Comparison of ENCODE assay signal across 21 cellular contexts in the genomic region with DNA sequence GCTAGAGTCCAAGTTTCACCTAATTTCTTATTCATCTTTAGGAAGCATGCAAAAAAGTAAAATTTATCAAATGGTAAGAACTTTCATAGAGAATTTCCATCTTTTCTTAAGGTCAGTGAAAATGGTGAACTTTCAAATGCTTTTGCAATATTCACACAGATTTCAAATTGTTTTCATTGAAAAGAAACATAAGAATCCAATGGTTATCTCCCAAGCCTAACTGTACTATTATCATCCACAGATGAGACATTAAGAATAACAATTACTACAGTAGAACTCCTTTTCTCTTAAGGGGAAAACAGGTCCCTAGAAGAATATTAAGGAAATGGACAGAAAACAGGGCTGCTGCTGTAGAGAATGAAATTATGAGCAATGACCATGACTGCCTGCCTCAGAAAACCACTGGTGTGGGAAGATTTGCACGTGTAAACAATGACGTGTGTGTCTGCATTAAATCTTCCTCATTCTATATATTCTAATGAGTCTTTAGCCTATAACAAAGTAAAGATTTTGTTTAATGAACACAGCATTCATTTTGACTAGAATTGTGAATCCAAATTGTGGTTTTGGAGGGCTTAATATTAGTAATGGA.
DNase-seq lines count a peak whose midpoint lies in the region; ATAC-seq and TF ChIP-seq lines count a peak whose summit lies in the region.
"Had no signal": no experiment of that assay in that cellular context is flagged by ENCODE, and none has a peak within 500 bp of the region (broad histone marks: within the 10 kb centered on the region; RNA-seq: fewer than 3 reads in every experiment).

No MANE protein-coding gene starts in this region.

- no peak for TF ChIP-seq POLR2A in transverse colon (IDR thresholded peaks at IDR 0.05)
- TF ChIP-seq POLR2A in GM18505 (IDR thresholded peaks at IDR 0.05; ENCODE audit: borderline replicate concordance, extremely low read depth, insufficient read depth, insufficient read length): no peak

- DNase-seq in NCI-H69 (lab: John Stamatoyannopoulos, UW) (peak; percentile 76), dorsolateral prefrontal cortex (no peak), midbrain (lab: John Stamatoyannopoulos, UW) (peak; percentile 41), substantia nigra (lab: John Stamatoyannopoulos, UW) (no peak), transverse colon (no peak)
- DNase-seq: CD4-positive, CD25-positive, alpha-beta regulatory T cell; Karpas-422; NCI-H1092; NCI-H1417 treated with DMSO at 0.1 percent for 48 hours; NCI-H1694 treated with DMSO at 0.1 percent for 48 hours; NCI-H2081 treated with DMSO at 0.1 percent for 48 hours; NCI-H2171; NCI-H226; NCI-H510A; PC-3; Right ventricle myocardium superior; RPMI8226 had no signal

- H3K36me3 ChIP-seq in transverse colon: no peaks in the 10 kb centered on the region
- H3K36me3 ChIP-seq: BLaER1 had no signal

- H3K4me1 ChIP-seq in transverse colon: peaks cover 0 to 9% (median 3%) of the 10 kb centered on the region in 4 donors
- H3K4me1 ChIP-seq: BLaER1 had no signal

- ATAC-seq in HG03135 (IDR thresholded peaks at IDR 0.05; ENCODE audit: unreplicated experiment): no peak
- no peak for ATAC-seq in GM18505 (IDR thresholded peaks at IDR 0.05; ENCODE audit: unreplicated experiment)
- ATAC-seq: HepG2, PC-3 had no signal

- H3K9me3 ChIP-seq in transverse colon: no peaks in the 10 kb centered on the region
- H3K9me3 ChIP-seq: BLaER1 had no signal

- in situ Hi-C loops in transverse colon (cut with MboI; ENCODE audit: low pct_ligation_motif_present in 1 of 4, low pct_unique_long_range_greater_than_20kb in 1 of 4, low sequenced_read_pairs in 3 of 4): no loop called here

- TF ChIP-seq EP300 in transverse colon (IDR thresholded peaks at IDR 0.05; ENCODE audit: low read depth): no peak

- intact Hi-C loops in dorsolateral prefrontal cortex (cut with DNase I): no loop called here
- intact Hi-C loops in transverse colon (cut with DNase I; ENCODE audit: low total_unique reads): no loop called here

- TF ChIP-seq CTCF in dorsolateral prefrontal cortex (IDR thresholded peaks at IDR 0.05 in 54 of 56, conservative IDR thresholded peaks at IDR 0.05 in 2 of 56; ENCODE audit: low read depth in 1 of 56, partially characterized antibody in 56 of 56) (no peak), transverse colon (IDR thresholded peaks at IDR 0.05) (no peak)

- 36 to 40% methylated on average over 2 of the region's 2 CpGs for WGBS in transverse colon (ENCODE audit: low coverage in 1 of 2), 2 donors

- peak overlapping the region in 58 of 59 donors; percentile 6 to 95 (median 78) for H3K4me3 ChIP-seq in dorsolateral prefrontal cortex
- no peak overlapping the region for H3K4me3 ChIP-seq in transverse colon
- H3K4me3 ChIP-seq: BLaER1 had no signal

- H3K27ac ChIP-seq in dorsolateral prefrontal cortex (peak overlapping the region in 52 of 59 donors; percentile 0 to 98 (median 57)), substantia nigra (ENCODE audit: low read depth, low read length, poor library complexity, severe bottlenecking) (peak overlapping the region; percentile 28), transverse colon (no peak overlapping the region)
- H3K27ac ChIP-seq: BLaER1 had no signal

- H3K27me3 ChIP-seq in dorsolateral prefrontal cortex (no peaks in the 10 kb centered on the region), transverse colon (peaks cover 21% of the 10 kb centered on the region)
- H3K27me3 ChIP-seq: BLaER1 had no signal

Comparison
In these comparisons a context has a peak if more than half of its experiments do, and no peak if none do; other contexts are left out.
1. DNase-seq: peak in NCI-H69 (single experiment) and midbrain (single experiment); none in dorsolateral prefrontal cortex (0 of 10), substantia nigra (0 of 49) and transverse colon (single experiment).
2. H3K27ac ChIP-seq: peak in dorsolateral prefrontal cortex (52 of 59) and substantia nigra (single experiment); none in transverse colon (0 of 4).
3. H3K4me3 ChIP-seq: peak in dorsolateral prefrontal cortex (58 of 59); none in transverse colon (0 of 4).